In the genomic region with DNA sequence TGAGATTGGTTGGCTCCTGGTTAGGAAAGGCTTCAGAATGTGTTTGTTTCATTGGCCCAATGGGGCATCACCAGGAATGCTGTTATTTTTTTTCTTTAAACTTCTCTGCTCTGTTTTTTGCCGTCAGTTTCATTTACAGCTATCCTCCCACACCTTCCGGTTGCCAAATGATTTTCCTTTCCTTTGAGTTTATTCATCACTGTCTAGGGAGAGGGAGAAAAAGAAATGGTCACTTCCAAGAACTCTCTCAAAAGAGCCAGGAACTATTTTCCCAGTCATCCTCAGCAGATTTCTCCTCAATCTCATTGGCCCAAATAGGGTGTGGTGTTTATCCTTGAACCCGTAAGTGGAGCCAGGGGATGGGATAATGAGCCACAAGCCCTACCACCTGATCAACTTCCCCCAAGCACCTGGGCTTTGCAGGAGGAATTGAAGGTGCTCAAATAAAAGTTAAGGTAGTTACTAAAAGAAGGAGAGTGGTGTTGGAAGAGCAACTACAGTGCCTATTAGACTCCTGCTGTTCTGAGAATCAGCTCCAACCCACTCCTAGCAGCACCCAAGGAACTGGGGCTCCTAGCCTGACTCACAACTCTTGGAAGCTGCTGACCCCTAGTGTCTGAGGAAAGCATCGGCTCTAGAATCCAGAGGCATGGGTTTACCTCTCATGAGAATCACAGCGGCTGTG, we compare ENCODE assay signal across 8 cellular contexts. TPM values are rescaled to one million over a fixed set of nuclear protein-coding genes. Genes with fewer than 3 reads are reported as not detected.
A peak's percentile ranks its signal among the peaks of the same experiment; 100 is the strongest.
DNase-seq lines count a peak whose midpoint lies in the region; ATAC-seq and TF ChIP-seq lines count a peak whose summit lies in the region.

No MANE protein-coding gene starts in this region.

- H3K4me3 ChIP-seq in body of pancreas, result no peak overlapping the region

- H3K4me1 Mint-ChIP-seq in activated T-cell treated with anti-CD3 and anti-CD28 coated beads, Interleukin-2, amount 50 U/mL, for 24 hours (ENCODE audit: low read depth), result no peaks in the 10 kb centered on the region

- H3K4me3 Mint-ChIP-seq in activated T-cell treated with anti-CD3 and anti-CD28 coated beads, Interleukin-2, amount 50 U/mL, for 24 hours, result no peak overlapping the region

- intact Hi-C loops in body of pancreas (cut with DNase I), result loop anchor here (10.0 kb wide), 1 partner anchor 540 kb away; no protein-coding TSS in a partner anchor

- no peak overlapping the region for H3K27ac Mint-ChIP-seq in activated T-cell treated with anti-CD3 and anti-CD28 coated beads, Interleukin-2, amount 50 U/mL, for 24 hours

- no peaks in the 10 kb centered on the region for H3K4me1 ChIP-seq in body of pancreas

- no peaks in the 10 kb centered on the region for H3K36me3 ChIP-seq in body of pancreas (replicated peaks in 1 of 2; ENCODE audit: insufficient read depth in 1 of 2, low read depth in 2 of 2)

- H3K36me3 Mint-ChIP-seq in activated T-cell treated with anti-CD3 and anti-CD28 coated beads, Interleukin-2, amount 50 U/mL, for 24 hours (ENCODE audit: low read depth), result no peaks in the 10 kb centered on the region

- TF ChIP-seq POLR2A in body of pancreas (IDR thresholded peaks at IDR 0.05), result no peak

- 29 to 33% methylated on average over 5 of the region's 5 CpGs for WGBS in body of pancreas, 2 donors

- ATAC-seq in GM21723 (IDR thresholded peaks at IDR 0.05; ENCODE audit: unreplicated experiment) (peak; percentile 98), body of pancreas (peak; percentile 94)

- peak; percentile 45 to 82 (median 75) for TF ChIP-seq CTCF in body of pancreas (IDR thresholded peaks at IDR 0.05)

- H3K27me3 Mint-ChIP-seq in activated T-cell treated with anti-CD3 and anti-CD28 coated beads, Interleukin-2, amount 50 U/mL, for 24 hours, result peaks cover 5% of the 10 kb centered on the region

- H3K9me3 ChIP-seq in body of pancreas, result no peaks in the 10 kb centered on the region

- no peaks in the 10 kb centered on the region for H3K27me3 ChIP-seq in body of pancreas

- no peaks in the 10 kb centered on the region for H3K9me3 Mint-ChIP-seq in activated T-cell treated with anti-CD3 and anti-CD28 coated beads, Interleukin-2, amount 50 U/mL, for 24 hours

- DNase-seq in activated T-cell treated with anti-CD3 and anti-CD28 coated beads for 24 hours (ENCODE audit: low read depth), result peak; percentile 14
- no peak for DNase-seq in activated T-cell treated with anti-CD3 and anti-CD28 coated beads, Interleukin-2, amount 50 U/mL, for 24 hours
- peak; percentile 34 for DNase-seq in HuH-7 (ENCODE audit: low spot score)
- DNase-seq in NOMO-1 treated with DMSO at 0.1 percent for 48 hours (lab: John Stamatoyannopoulos, UW; ENCODE audit: unreplicated experiment), result peak; percentile 71
- DNase-seq in body of pancreas, result peak; percentile 60 to 73 (median 70)
- DNase-seq in inferior parietal cortex (ENCODE audit: extremely low spot score), result peak; percentile 94
- DNase-seq in stimulated activated CD4-positive, alpha-beta T cell treated with anti-CD3 and anti-CD28 coated beads, Interleukin-2, amount 100 ng/mL, for 48 hours, result peak; percentile 7 to 13

- H3K27ac ChIP-seq in body of pancreas, result no peak overlapping the region

RNA-seq across cellular contexts. Expression of gene SCHIP1, which starts 34.8 kb away (rescaled TPM):
- total RNA-seq in body of pancreas, result 1 to 10 TPM in 1 of 2 donors, under 1 TPM in 1; 0.66 to 1.3 TPM
